In genomic region chr22:49825436-49825835, GRCh38 we compare ENCODE assay signal across 8 cellular contexts. TPM values are rescaled to one million over a fixed set of nuclear protein-coding genes. Genes with fewer than 3 reads are reported as not detected.
DNase-seq lines count a peak whose midpoint lies in the region; ATAC-seq and TF ChIP-seq lines count a peak whose summit lies in the region.

No MANE protein-coding gene starts in this region.

- peak overlapping the region; percentile 98 for H3K9ac ChIP-seq in BLaER1

- H3K4me2 ChIP-seq in BLaER1, result peak overlapping the region; percentile 98

- H3K27me3 Mint-ChIP-seq in central memory CD8-positive, alpha-beta T cell, result no peaks in the 10 kb centered on the region
- H3K27me3 Mint-ChIP-seq in natural killer cell treated with Interleukin-12 subunit alpha and Interleukin-12 subunit beta and Interleukin-15 and Interleukin-18, amount 100 ng/mL, for 72 hours, result no peaks in the 10 kb centered on the region

- TF ChIP-seq CTCF in WERI-Rb-1 (IDR thresholded peaks at IDR 0.05; ENCODE audit: low read depth, low read length), result no peak

- peak overlapping the region; percentile 94 for H3K4me3 Mint-ChIP-seq in central memory CD8-positive, alpha-beta T cell
- peak overlapping the region; percentile 94 for H3K4me3 Mint-ChIP-seq in natural killer cell treated with Interleukin-12 subunit alpha and Interleukin-12 subunit beta and Interleukin-15 and Interleukin-18, amount 100 ng/mL, for 72 hours

- H3K36me3 ChIP-seq in BLaER1 (peaks cover 51% of the 10 kb centered on the region), KOPT-K1 (ENCODE audit: insufficient read depth, low read length) (peaks cover 53% of the 10 kb centered on the region), WERI-Rb-1 (peaks cover 52% of the 10 kb centered on the region)

- peaks cover 58% of the 10 kb centered on the region for H3K36me3 Mint-ChIP-seq in central memory CD8-positive, alpha-beta T cell (ENCODE audit: insufficient read depth)
- peaks cover 9% of the 10 kb centered on the region for H3K36me3 Mint-ChIP-seq in natural killer cell treated with Interleukin-12 subunit alpha and Interleukin-12 subunit beta and Interleukin-15 and Interleukin-18, amount 100 ng/mL, for 72 hours

- H4K20me1 ChIP-seq in BLaER1, result peaks cover 67% of the 10 kb centered on the region

- H3K4me1 ChIP-seq in BLaER1, result peaks cover 59% of the 10 kb centered on the region

- H3K4me1 Mint-ChIP-seq in central memory CD8-positive, alpha-beta T cell, result peaks cover 46% of the 10 kb centered on the region
- peaks cover 28 to 31% of the 10 kb centered on the region in 2 donors for H3K4me1 Mint-ChIP-seq in natural killer cell treated with Interleukin-12 subunit alpha and Interleukin-12 subunit beta and Interleukin-15 and Interleukin-18, amount 100 ng/mL, for 72 hours (ENCODE audit: low read depth in 2 of 2)

- H3K27me3 ChIP-seq in BLaER1 (no peaks in the 10 kb centered on the region), WERI-Rb-1 (ENCODE audit: insufficient read depth, low read depth, severe bottlenecking) (no peaks in the 10 kb centered on the region)

- no peak for DNase-seq in central memory CD8-positive, alpha-beta T cell (ENCODE audit: low spot score in 2 of 2)
- DNase-seq in natural killer cell treated with Interleukin-12 subunit alpha and Interleukin-12 subunit beta and Interleukin-15 and Interleukin-18, amount 100 ng/mL, for 72 hours (ENCODE audit: low spot score), result no peak
- DNase-seq in NCI-H1436 treated with DMSO at 0.1 percent for 48 hours (lab: John Stamatoyannopoulos, UW) (no peak), WERI-Rb-1 (no peak)

- no peak for ATAC-seq in central memory CD8-positive, alpha-beta T cell (replicated peaks; ENCODE audit: extremely low read depth, poor library complexity, severe bottlenecking)
- ATAC-seq in natural killer cell treated with Interleukin-12 subunit alpha and Interleukin-12 subunit beta and Interleukin-15 and Interleukin-18, amount 100 ng/mL, for 72 hours, result no peak
- no peak for ATAC-seq in HG02852 (IDR thresholded peaks at IDR 0.05; ENCODE audit: unreplicated experiment)
- ATAC-seq in GM21381 (IDR thresholded peaks at IDR 0.05; ENCODE audit: unreplicated experiment), result no peak

- H3K4me3 ChIP-seq in BLaER1 (peak overlapping the region; percentile 98), WERI-Rb-1 (ENCODE audit: low read depth, low read length) (no peak overlapping the region)

- no peaks in the 10 kb centered on the region for H3K9me3 ChIP-seq in BLaER1
- no peaks in the 10 kb centered on the region for H3K9me3 ChIP-seq in KOPT-K1 (ENCODE audit: insufficient read depth, low read length, poor library complexity, severe bottlenecking)
- H3K9me3 ChIP-seq in WERI-Rb-1 (ENCODE audit: severe bottlenecking), result peaks cover 16% of the 10 kb centered on the region

- peak overlapping the region; percentile 90 for H3K27ac Mint-ChIP-seq in central memory CD8-positive, alpha-beta T cell (ENCODE audit: low read depth)
- peak overlapping the region; percentile 84 to 88 for H3K27ac Mint-ChIP-seq in natural killer cell treated with Interleukin-12 subunit alpha and Interleukin-12 subunit beta and Interleukin-15 and Interleukin-18, amount 100 ng/mL, for 72 hours

- peak overlapping the region; percentile 97 for H3K27ac ChIP-seq in BLaER1
- H3K27ac ChIP-seq in KOPT-K1 (ENCODE audit: low read depth, low read length, poor library complexity, severe bottlenecking), result peak overlapping the region; percentile 76
- no peak overlapping the region for H3K27ac ChIP-seq in WERI-Rb-1

- no peaks in the 10 kb centered on the region for H3K9me3 Mint-ChIP-seq in central memory CD8-positive, alpha-beta T cell
- H3K9me3 Mint-ChIP-seq in natural killer cell treated with Interleukin-12 subunit alpha and Interleukin-12 subunit beta and Interleukin-15 and Interleukin-18, amount 100 ng/mL, for 72 hours, result no peaks in the 10 kb centered on the region

RNA-seq across cellular contexts. Expression of gene BRD1, which starts 2.2 kb away (rescaled TPM):
- total RNA-seq in natural killer cell treated with Interleukin-12 subunit alpha and Interleukin-12 subunit beta and Interleukin-15 and Interleukin-18, amount 100 ng/mL, for 72 hours, result 10 to 100 TPM; 31.2 to 59.5 TPM

RNA-seq across cellular contexts. Expression of gene ZBED4, which starts 28.2 kb away (rescaled TPM):
- total RNA-seq in natural killer cell treated with Interleukin-12 subunit alpha and Interleukin-12 subunit beta and Interleukin-15 and Interleukin-18, amount 100 ng/mL, for 72 hours, result 10 to 100 TPM; 18.3 to 30.7 TPM
